ENCODE assay signal across 17 cellular contexts in genomic region chr2:19496646-19497045, GRCh38.
DNase-seq lines count a peak whose midpoint lies in the region; ATAC-seq, FAIRE-seq and TF ChIP-seq lines count a peak whose summit lies in the region.
"Had no signal": no experiment of that assay in that cellular context is flagged by ENCODE, and none has a peak within 500 bp of the region (broad histone marks: within the 10 kb centered on the region; RNA-seq: fewer than 3 reads in every experiment).

No MANE protein-coding gene starts in this region.

- intact Hi-C loops in mammary epithelial cell (cut with micrococcal nuclease), result no loop called here
- intact Hi-C loops in pancreas (cut with DNase I), result no loop called here

- in situ Hi-C loops in mammary epithelial cell (cut with MboI; ENCODE audit: low sequenced_read_pairs in 2 of 2), result no loop called here

- 73% methylated on average over 4 of the region's 5 CpGs for WGBS in mammary epithelial cell (ENCODE audit: low coverage, missing lambda C conversion rate)
- 63 to 73% methylated on average over 5 of the region's 5 CpGs for WGBS in pancreas, 2 donors

- H3K4me3 ChIP-seq in mammary epithelial cell (replicated peaks in 1 of 3; ENCODE audit: insufficient read depth in 1 of 3, low read depth in 2 of 3, low read length in 3 of 3), result no peak overlapping the region
- H3K4me3 ChIP-seq in pancreas, result no peak overlapping the region
- H3K4me3 ChIP-seq: BLaER1, GM23248, HAP-1 had no signal

- no peaks in the 10 kb centered on the region for H3K9me3 Mint-ChIP-seq in activated naive CD8-positive, alpha-beta T cell treated with anti-CD3 and anti-CD28 coated beads for 36 hours
- H3K9me3 Mint-ChIP-seq: CD4-positive, alpha-beta memory T cell had no signal

- peaks cover 21% of the 10 kb centered on the region for H3K4me1 ChIP-seq in mammary epithelial cell (ENCODE audit: insufficient read depth, low read length)
- no peaks in the 10 kb centered on the region for H3K4me1 ChIP-seq in pancreas
- H3K4me1 ChIP-seq: BLaER1, HAP-1 had no signal

- FAIRE-seq in urothelium cell line (lab: Jason Lieb, UNC) (peak; percentile 30), HTR-8/SVneo (lab: Jason Lieb, UNC) (no peak), pancreas (lab: Jason Lieb, UNC) (no peak)
- FAIRE-seq: GM12892, GM18507 had no signal

- H3K9me3 ChIP-seq in mammary epithelial cell (replicated peaks; ENCODE audit: insufficient read depth, low read length) (no peaks in the 10 kb centered on the region), pancreas (no peaks in the 10 kb centered on the region)
- H3K9me3 ChIP-seq: BLaER1, HAP-1 had no signal

- dilution Hi-C loops in mammary epithelial cell (cut with HindIII; ENCODE audit: low sequenced_read_pairs), result no loop called here

- no peak overlapping the region for H3K27ac Mint-ChIP-seq in activated naive CD8-positive, alpha-beta T cell treated with anti-CD3 and anti-CD28 coated beads for 36 hours
- H3K27ac Mint-ChIP-seq: CD14-positive monocyte; CD4-positive, alpha-beta memory T cell had no signal

- no peak overlapping the region for H3K4me2 ChIP-seq in mammary epithelial cell (ENCODE audit: insufficient read depth, low read depth, low read length)
- H3K4me2 ChIP-seq: BLaER1 had no signal

- DNase-seq in HT-29 (ENCODE audit: low spot score) (peak; percentile 12), M059J (ENCODE audit: low read depth) (peak; percentile 40), mammary epithelial cell (peak; percentile 52), urothelium cell line (ENCODE audit: low spot score) (peak; percentile 55), HTR-8/SVneo (ENCODE audit: insufficient read length, low spot score) (no peak), pancreas (no peak)
- DNase-seq in activated naive CD8-positive, alpha-beta T cell treated with anti-CD3 and anti-CD28 coated beads for 36 hours, result no peak
- DNase-seq: CD4-positive, alpha-beta memory T cell; DMS153; DMS79; GDM1; GM23248 had no signal

- no peak for TF ChIP-seq CTCF in mammary epithelial cell (conservative IDR thresholded peaks at IDR 0.05 in 1 of 2, IDR thresholded peaks at IDR 0.05 in 1 of 2; ENCODE audit: extremely low read depth in 1 of 2, insufficient read depth in 1 of 2, low read depth in 1 of 2, low read length in 2 of 2)
- no peak for TF ChIP-seq CTCF in pancreas (IDR thresholded peaks at IDR 0.05)

- H3K27me3 Mint-ChIP-seq in activated naive CD8-positive, alpha-beta T cell treated with anti-CD3 and anti-CD28 coated beads for 36 hours, result peaks cover 21% of the 10 kb centered on the region

- H3K27me3 ChIP-seq in mammary epithelial cell (ENCODE audit: insufficient read depth, low read length) (no peaks in the 10 kb centered on the region), pancreas (no peaks in the 10 kb centered on the region)
- H3K27me3 ChIP-seq: BLaER1 had no signal

- H3K79me2 ChIP-seq in mammary epithelial cell (ENCODE audit: insufficient read depth, low read length), result no peaks in the 10 kb centered on the region

- ATAC-seq in pancreas, result no peak

- no peaks in the 10 kb centered on the region for H3K36me3 Mint-ChIP-seq in activated naive CD8-positive, alpha-beta T cell treated with anti-CD3 and anti-CD28 coated beads for 36 hours
- H3K36me3 Mint-ChIP-seq: CD14-positive monocyte; CD4-positive, alpha-beta memory T cell had no signal

- CTCF ChIA-PET in mammary epithelial cell (lab: Charles Lee; ENCODE audit: low non-redundant PET), result no interaction called here

- H3K27ac ChIP-seq in mammary epithelial cell (ENCODE audit: insufficient read depth, low read depth, low read length) (no peak overlapping the region), pancreas (no peak overlapping the region)
- H3K27ac ChIP-seq: BLaER1, GM23248 had no signal

- no peaks in the 10 kb centered on the region for H3K36me3 ChIP-seq in mammary epithelial cell (ENCODE audit: insufficient read depth, low read length)
- H3K36me3 ChIP-seq in pancreas, result no peaks in the 10 kb centered on the region
- H3K36me3 ChIP-seq: BLaER1, HAP-1 had no signal

- H4K20me1 ChIP-seq in mammary epithelial cell (ENCODE audit: insufficient read depth, low read length), result no peaks in the 10 kb centered on the region
- H4K20me1 ChIP-seq: BLaER1 had no signal

- no TSS peak for BruUV-seq in mammary epithelial cell (replicated peaks; lab: Mats Ljungman, UMichigan)

- no peaks in the 10 kb centered on the region for H3K4me1 Mint-ChIP-seq in activated naive CD8-positive, alpha-beta T cell treated with anti-CD3 and anti-CD28 coated beads for 36 hours
- H3K4me1 Mint-ChIP-seq: CD14-positive monocyte; CD4-positive, alpha-beta memory T cell had no signal

- H3K9ac ChIP-seq in mammary epithelial cell (ENCODE audit: insufficient read depth, low read length), result no peak overlapping the region
- H3K9ac ChIP-seq: BLaER1, GM23248 had no signal

- no peak overlapping the region for H3K4me3 Mint-ChIP-seq in activated naive CD8-positive, alpha-beta T cell treated with anti-CD3 and anti-CD28 coated beads for 36 hours
- H3K4me3 Mint-ChIP-seq: CD14-positive monocyte; CD4-positive, alpha-beta memory T cell had no signal

- H2AFZ ChIP-seq in mammary epithelial cell (ENCODE audit: low read depth, low read length), result no peak overlapping the region
- H2AFZ ChIP-seq: GM23248 had no signal

Comparison
In these comparisons a context has a peak if more than half of its experiments do, and no peak if none do; other contexts are left out.
1. DNase-seq: peak in HT-29 (single experiment), M059J (single experiment), mammary epithelial cell (single experiment) and urothelium cell line (single experiment); none in HTR-8/SVneo (single experiment), activated naive CD8-positive, alpha-beta T cell treated with anti-CD3 and anti-CD28 coated beads for 36 hours (single experiment) and pancreas (0 of 6).